ENCODE assay signal across 16 cellular contexts in genomic region chr4:166146806-166147540, GRCh38.
"Had no signal": no experiment of that assay in that cellular context is flagged by ENCODE, and none has a peak within 500 bp of the region (broad histone marks: within the 10 kb centered on the region; RNA-seq: fewer than 3 reads in every experiment).

No MANE protein-coding gene starts in this region.

- H3K4me1 ChIP-seq: right atrium auricular region, stomach had no signal

- H3K27me3 ChIP-seq: brain microvascular endothelial cell, neutrophil, right atrium auricular region, stomach had no signal

- DNase-seq: activated CD4-positive, alpha-beta T cell treated with anti-CD3 and anti-CD28 coated beads, Interleukin-2, amount 50 U/mL, for 1 hour; activated T-cell treated with anti-CD3 and anti-CD28 coated beads for 4 hours; amniotic stem cell; brain microvascular endothelial cell; endodermal cell; erythroblast; glutamatergic neuron; left cardiac atrium; naive thymus-derived CD4-positive, alpha-beta T cell; posterior cingulate gyrus; small intestine; stomach had no signal

- H3K9me3 ChIP-seq: neutrophil, right atrium auricular region, stomach, thoracic aorta had no signal

- FAIRE-seq: small intestine had no signal

- H3K36me3 ChIP-seq: brain microvascular endothelial cell, neutrophil, right atrium auricular region, stomach, thoracic aorta had no signal

- ATAC-seq: naive thymus-derived CD4-positive, alpha-beta T cell had no signal

- H3K27ac ChIP-seq: brain microvascular endothelial cell, neutrophil, right atrium auricular region, stomach, thoracic aorta had no signal

- H3K4me3 ChIP-seq: lung, right atrium auricular region, stomach, thoracic aorta had no signal
